1 cellular context compared by ENCODE assay signal in genomic region chr2:86603892-86604291, GRCh38.
TF ChIP-seq lines count a peak whose summit lies in the region.

No MANE protein-coding gene starts in this region.

TF ChIP-seq in IMR-90, 13 proteins besides CTCF, POLR2A, EP300 and RAD21:
- TF ChIP-seq CEBPB (IDR thresholded peaks at IDR 0.05; ENCODE audit: low read depth, low read length) (no peak), SMC3 (IDR thresholded peaks at IDR 0.05; ENCODE audit: low read depth, low read length) (no peak), BHLHE40 (IDR thresholded peaks at IDR 0.05; ENCODE audit: low read depth, low read length) (no peak), FOS (IDR thresholded peaks at IDR 0.05; ENCODE audit: low read depth, low read length) (no peak), ELK1 (IDR thresholded peaks at IDR 0.05; ENCODE audit: borderline replicate concordance, low read depth, low read length) (no peak), RCOR1 (IDR thresholded peaks at IDR 0.05; ENCODE audit: insufficient replicate concordance, low read length) (no peak), CHD1 (IDR thresholded peaks at IDR 0.05; ENCODE audit: low read depth, low read length) (no peak), MXI1 (IDR thresholded peaks at IDR 0.05; ENCODE audit: borderline replicate concordance, low read depth, low read length) (no peak), NFE2L2 (IDR thresholded peaks at IDR 0.05; ENCODE audit: low read depth, low read length) (no peak), USF2 (IDR thresholded peaks at IDR 0.05; ENCODE audit: low read depth, low read length) (no peak), RFX5 (IDR thresholded peaks at IDR 0.05; ENCODE audit: low read depth, low read length) (no peak), MAZ (IDR thresholded peaks at IDR 0.05; ENCODE audit: borderline replicate concordance, low read depth, low read length) (no peak), MAFK (IDR thresholded peaks at IDR 0.05; ENCODE audit: low read depth, low read length) (no peak)
TF ChIP-seq in IMR-90: peak in this region for 0.
